Comparison of ENCODE assay signal across 13 cellular contexts in the genomic region with DNA sequence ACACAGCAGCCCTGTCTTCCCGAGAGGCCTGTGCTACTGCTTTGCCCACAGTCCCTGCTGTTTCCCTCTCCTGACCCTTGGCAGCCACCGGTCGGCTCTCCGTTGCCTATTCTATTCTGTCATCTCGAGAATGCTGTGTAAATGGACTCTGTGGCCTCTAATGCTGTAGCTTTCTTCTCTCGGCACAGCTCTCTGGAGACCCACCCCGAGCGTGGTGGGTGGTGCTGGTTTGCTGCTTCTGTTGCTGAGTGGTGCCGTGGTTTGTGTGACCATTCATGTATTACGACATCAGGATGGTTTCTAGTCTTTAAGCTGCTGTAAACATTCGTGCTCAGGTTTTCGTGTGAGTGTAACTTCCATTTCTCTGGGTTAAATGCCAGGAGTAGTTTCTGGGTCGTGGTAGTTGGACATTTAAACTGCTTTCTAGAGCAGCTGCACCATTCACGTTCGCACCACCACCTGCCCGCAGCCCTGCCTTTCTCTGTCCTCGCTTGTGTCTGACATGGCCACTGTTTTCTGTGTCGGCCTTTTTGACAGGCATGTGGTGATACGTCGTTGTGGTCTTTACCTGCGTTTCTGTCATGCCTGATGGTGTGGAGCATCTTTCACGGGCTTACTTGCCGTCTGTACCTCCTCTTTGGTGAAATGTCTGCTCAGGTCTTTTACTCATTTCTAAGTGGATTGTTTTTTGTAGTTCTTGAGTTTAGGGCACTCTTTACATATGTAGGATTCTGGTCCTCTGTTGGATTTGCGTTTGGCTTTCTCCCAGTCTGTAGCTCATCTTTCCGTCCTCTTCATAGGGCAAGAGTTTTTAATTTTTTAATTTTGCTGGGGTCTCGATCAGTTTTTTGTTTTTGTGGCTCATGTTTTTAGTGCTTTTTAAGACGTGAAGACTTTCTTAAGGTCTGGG. TPM values are rescaled to one million over a fixed set of nuclear protein-coding genes. Genes with fewer than 3 reads are reported as not detected.
DNase-seq lines count a peak whose midpoint lies in the region; ATAC-seq and TF ChIP-seq lines count a peak whose summit lies in the region.
"Had no signal": no experiment of that assay in that cellular context is flagged by ENCODE, and none has a peak within 500 bp of the region (broad histone marks: within the 10 kb centered on the region; RNA-seq: fewer than 3 reads in every experiment).

No MANE protein-coding gene starts in this region.

- TF ChIP-seq CTCF in HFFc6 (IDR thresholded peaks at IDR 0.05) (no peak), GM10248 (IDR thresholded peaks at IDR 0.05; ENCODE audit: control extremely low read depth, extremely low read depth, low read depth, missing control alignments) (no peak)

- POLR2A ChIA-PET in activated CD8-positive, alpha-beta T cell treated with anti-CD3 and anti-CD28 coated beads, Interleukin-2, amount 10 ng/mL, durations not matched to agents 7 days and 5 days (lab: Charles Lee), result no interaction called here
- POLR2A ChIA-PET in GM10248 (lab: Yijun Ruan, JAX), result no interaction called here

- no peak overlapping the region for H3K4me3 Mint-ChIP-seq in HFFc6
- no peak overlapping the region for H3K4me3 Mint-ChIP-seq in activated CD8-positive, alpha-beta T cell treated with anti-CD3 and anti-CD28 coated beads, Interleukin-2, amount 10 ng/mL, durations not matched to agents 7 days and 5 days

- H3K27me3 ChIP-seq in BLaER1 treated with 17β-estradiol and CSF1 and Interleukin-3, amounts not matched to agents 10 nM and 100 nM, result peaks cover 0 to 7% (median 0%) of the 10 kb centered on the region in 11 experiments; a peak in 1 of 22 replicates
- H3K27me3 ChIP-seq: ascending aorta, neutrophil had no signal

- H3K27ac ChIP-seq in BLaER1 treated with 17β-estradiol and CSF1 and Interleukin-3, amounts not matched to agents 10 nM and 100 nM, result peak overlapping the region in 10 of 11 experiments; percentile 18 to 64 (median 46); a peak in 18 of 22 replicates
- H3K27ac ChIP-seq: ascending aorta, neutrophil had no signal

- H3K4me2 ChIP-seq in BLaER1 treated with 17β-estradiol and CSF1 and Interleukin-3, amounts not matched to agents 10 nM and 100 nM, result peak overlapping the region; percentile 80 to 97 (median 87)

- H3K27me3 Mint-ChIP-seq in HFFc6 (ENCODE audit: insufficient read depth), result no peaks in the 10 kb centered on the region; the same call in 1 of the 2 replicates
- no peaks in the 10 kb centered on the region for H3K27me3 Mint-ChIP-seq in activated CD8-positive, alpha-beta T cell treated with anti-CD3 and anti-CD28 coated beads, Interleukin-2, amount 10 ng/mL, durations not matched to agents 7 days and 5 days (ENCODE audit: low read depth)

- H3K4me3 ChIP-seq in BLaER1 treated with 17β-estradiol and CSF1 and Interleukin-3, amounts not matched to agents 10 nM and 100 nM, result peak overlapping the region in 7 of 10 experiments; percentile 5 to 53 (median 24); a peak in 7 of 20 replicates
- H3K4me3 ChIP-seq: ascending aorta, GM12878 had no signal

- ATAC-seq in activated CD8-positive, alpha-beta T cell treated with anti-CD3 and anti-CD28 coated beads, Interleukin-2, amount 10 ng/mL, durations not matched to agents 7 days and 5 days, result no peak
- ATAC-seq in GM18502 (IDR thresholded peaks at IDR 0.05; ENCODE audit: poor library complexity, unreplicated experiment), result no peak
- ATAC-seq: GM12878 had no signal

- H3K9me3 Mint-ChIP-seq in HFFc6, result no peaks in the 10 kb centered on the region
- no peaks in the 10 kb centered on the region for H3K9me3 Mint-ChIP-seq in activated CD8-positive, alpha-beta T cell treated with anti-CD3 and anti-CD28 coated beads, Interleukin-2, amount 10 ng/mL, durations not matched to agents 7 days and 5 days (ENCODE audit: insufficient read depth)

- CTCF ChIA-PET in activated CD8-positive, alpha-beta T cell treated with anti-CD3 and anti-CD28 coated beads, Interleukin-2, amount 10 ng/mL, durations not matched to agents 7 days and 5 days (lab: Charles Lee), result no interaction called here
- CTCF ChIA-PET in GM10248 (lab: Yijun Ruan, JAX), result interaction anchor here (0.6 kb wide), 1 partner anchor 9 kb away, joined by 3 read pairs; no protein-coding TSS in a partner anchor

- H3K27ac Mint-ChIP-seq in HFFc6, result peak overlapping the region; percentile 54
- peak overlapping the region; percentile 19 for H3K27ac Mint-ChIP-seq in activated CD8-positive, alpha-beta T cell treated with anti-CD3 and anti-CD28 coated beads, Interleukin-2, amount 10 ng/mL, durations not matched to agents 7 days and 5 days

- peaks cover 82 to 97% (median 96%) of the 10 kb centered on the region in 10 experiments for H3K4me1 ChIP-seq in BLaER1 treated with 17β-estradiol and CSF1 and Interleukin-3, amounts not matched to agents 10 nM and 100 nM
- H3K4me1 ChIP-seq: ascending aorta had no signal

- peak overlapping the region; percentile 7 to 63 (median 51); a peak in 17 of 22 replicates for H3K9ac ChIP-seq in BLaER1 treated with 17β-estradiol and CSF1 and Interleukin-3, amounts not matched to agents 10 nM and 100 nM

- peaks cover 16 to 37% (median 23%) of the 10 kb centered on the region in 11 experiments; a peak in 20 of 22 replicates for H3K36me3 ChIP-seq in BLaER1 treated with 17β-estradiol and CSF1 and Interleukin-3, amounts not matched to agents 10 nM and 100 nM

- H3K36me3 Mint-ChIP-seq in HFFc6 (ENCODE audit: low read depth), result peaks cover 13% of the 10 kb centered on the region
- H3K36me3 Mint-ChIP-seq in activated CD8-positive, alpha-beta T cell treated with anti-CD3 and anti-CD28 coated beads, Interleukin-2, amount 10 ng/mL, durations not matched to agents 7 days and 5 days (ENCODE audit: low read depth), result peaks cover 44% of the 10 kb centered on the region

- DNase-seq in HFFc6 (no peak), myocyte (ENCODE audit: low read depth) (peak; percentile 42), DMS153 treated with DMSO at 0.1 percent for 48 hours (lab: John Stamatoyannopoulos, UW; ENCODE audit: unreplicated experiment) (no peak), GM10248 (ENCODE audit: extremely low spot score) (no peak), HCEC 1CT (no peak)
- no peak for DNase-seq in activated CD8-positive, alpha-beta T cell treated with anti-CD3 and anti-CD28 coated beads, Interleukin-2, amount 10 ng/mL, durations not matched to agents 7 days and 5 days
- DNase-seq: SHP77 treated with DMSO at 0.1 percent for 48 hours had no signal

- H4K20me1 ChIP-seq in BLaER1 treated with 17β-estradiol and CSF1 and Interleukin-3, amounts not matched to agents 10 nM and 100 nM, result peaks cover 0 to 85% (median 34%) of the 10 kb centered on the region in 11 experiments; a peak in 14 of 22 replicates

- peaks cover 28% of the 10 kb centered on the region for H3K4me1 Mint-ChIP-seq in HFFc6 (ENCODE audit: low read depth)
- peaks cover 72% of the 10 kb centered on the region for H3K4me1 Mint-ChIP-seq in activated CD8-positive, alpha-beta T cell treated with anti-CD3 and anti-CD28 coated beads, Interleukin-2, amount 10 ng/mL, durations not matched to agents 7 days and 5 days (ENCODE audit: low read depth)

- H3K9me3 ChIP-seq in BLaER1 treated with 17β-estradiol and CSF1 and Interleukin-3, amounts not matched to agents 10 nM and 100 nM (replicated peaks in 1 of 11), result no peaks in the 10 kb centered on the region
- H3K9me3 ChIP-seq: ascending aorta, neutrophil had no signal

RNA-seq across cellular contexts. Expression of a gene that starts 47.7 kb away (rescaled TPM):
- not detected for total RNA-seq in HFFc6 (2021; fragmentation: NEBNext Ultra II Directional; extraction: Animal tissue kit (Norgen Biotek cat#: 25700))
- total RNA-seq in activated CD8-positive, alpha-beta T cell treated with anti-CD3 and anti-CD28 coated beads, Interleukin-2, amount 10 ng/mL, durations not matched to agents 7 days and 5 days, result not detected
- not detected in 2 replicates for total RNA-seq in myocyte
- polyA plus RNA-seq in myocyte (2012), result 0.16 TPM
- total RNA-seq: ascending aorta, GM12878, subcutaneous adipose tissue had no signal
